In genomic region chr16:54153240-54153934, GRCh38 we compare ENCODE assay signal across 1 cellular context.
TF ChIP-seq lines count a peak whose summit lies in the region.

No MANE protein-coding gene starts in this region.

TF ChIP-seq in HepG2, 621 proteins besides CTCF, POLR2A, EP300 and RAD21 (continued from another document and continues in another):
- TF ChIP-seq ZFP91 (CRISPR knock-in tag; IDR thresholded peaks at IDR 0.05; ENCODE audit: borderline replicate concordance): no peak
- TF ChIP-seq KDM5A (IDR thresholded peaks at IDR 0.05; ENCODE audit: borderline replicate concordance, low read length): no peak
- 0 out of 2 replicates have a peak, but pooled peaks have one; percentile 6 for TF ChIP-seq ARID4A (CRISPR knock-in tag; IDR thresholded peaks at IDR 0.05; ENCODE audit: borderline replicate concordance)
- no peak for TF ChIP-seq HNF1B (CRISPR knock-in tag; IDR thresholded peaks at IDR 0.05)
- no peak for TF ChIP-seq MAFF (IDR thresholded peaks at IDR 0.05; ENCODE audit: low read depth, low read length)
- no peak for TF ChIP-seq ZBTB4 (CRISPR knock-in tag; IDR thresholded peaks at IDR 0.05; ENCODE audit: borderline replicate concordance)
- TF ChIP-seq ZBTB14 (CRISPR knock-in tag; IDR thresholded peaks at IDR 0.05): no peak
- TF ChIP-seq FOXP4 (CRISPR knock-in tag; IDR thresholded peaks at IDR 0.05): peak; percentile 28; the same call in 1 of the 2 replicates
- TF ChIP-seq ZBTB38 (CRISPR knock-in tag; IDR thresholded peaks at IDR 0.05): peak; percentile 67; the same call in 1 of the 2 replicates
- TF ChIP-seq NR2F6 (IDR thresholded peaks at IDR 0.05): no peak
- 0 out of 2 replicates have a peak, but pooled peaks have one; percentile 15 for TF ChIP-seq NR2F6 (CRISPR knock-in tag; IDR thresholded peaks at IDR 0.05)
- no peak for TF ChIP-seq HOXA3 (CRISPR knock-in tag; IDR thresholded peaks at IDR 0.05)
- no peak for TF ChIP-seq FOXM1 (CRISPR knock-in tag; IDR thresholded peaks at IDR 0.05)
- peak; percentile 84 for TF ChIP-seq TBX2 (CRISPR knock-in tag; IDR thresholded peaks at IDR 0.05; ENCODE audit: borderline replicate concordance)
- TF ChIP-seq ZNF644 (CRISPR knock-in tag; IDR thresholded peaks at IDR 0.05; ENCODE audit: low read depth): no peak
- no peak for TF ChIP-seq MXD3 (CRISPR knock-in tag; IDR thresholded peaks at IDR 0.05)
- TF ChIP-seq SATB2 (CRISPR knock-in tag; IDR thresholded peaks at IDR 0.05): no peak
- TF ChIP-seq ZUFSP (CRISPR knock-in tag; IDR thresholded peaks at IDR 0.05; ENCODE audit: borderline replicate concordance): no peak
- TF ChIP-seq ZNF646 (CRISPR knock-in tag; IDR thresholded peaks at IDR 0.05): no peak
- peak; percentile 32; the same call in 1 of the 2 replicates for TF ChIP-seq BCL6 (CRISPR knock-in tag; IDR thresholded peaks at IDR 0.05)
